Comparison of ENCODE assay signal across 27 cellular contexts in the genomic region with DNA sequence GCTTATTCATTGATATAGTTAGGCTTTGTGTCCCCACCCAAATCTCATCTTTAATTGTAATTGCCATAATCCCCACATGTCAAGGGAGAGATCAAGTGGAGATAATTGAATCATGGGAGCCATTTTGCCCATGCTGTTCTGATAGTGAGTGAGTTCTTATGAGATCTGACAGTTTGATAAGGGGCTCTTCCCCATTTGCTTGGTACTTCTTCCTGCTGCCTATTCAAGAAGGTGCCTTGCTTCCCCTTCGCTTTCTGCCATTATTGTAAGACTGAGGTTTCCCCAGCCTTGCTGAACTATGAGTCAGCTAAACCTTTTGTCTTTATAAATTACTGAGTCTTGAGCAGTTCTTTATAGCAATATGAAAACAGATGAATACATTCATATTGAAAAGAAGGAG.
"Had no signal": no experiment of that assay in that cellular context is flagged by ENCODE, and none has a peak within 500 bp of the region (broad histone marks: within the 10 kb centered on the region; RNA-seq: fewer than 3 reads in every experiment).

No MANE protein-coding gene starts in this region.

- H3K27me3 ChIP-seq: left lung, pancreas, stomach, testis, thyroid gland, transverse colon, upper lobe of left lung, vagina had no signal

- DNase-seq: immature natural killer cell; kidney; left colon; left lung; lower lobe of right lung; mammary epithelial cell; mesenchymal stem cell; naive thymus-derived CD8-positive, alpha-beta T cell; nucleus accumbens; pancreas; posterior cingulate gyrus; retina; right cardiac atrium; stimulated activated CD4-positive, alpha-beta T cell treated with anti-CD3 and anti-CD28 coated beads, Interleukin-12 subunit alpha, Interleukin-12 subunit beta, amount 100 ng/mL, for 4 hours; stimulated activated CD4-positive, alpha-beta T cell treated with anti-CD3 and anti-CD28 coated beads, Interleukin-15, amount 100 ng/mL, for 24 hours; stimulated activated CD4-positive, alpha-beta T cell treated with anti-CD3 and anti-CD28 coated beads, Interleukin-2, amount 100 ng/mL, for 24 hours; stimulated activated CD4-positive, alpha-beta T cell treated with anti-CD3 and anti-CD28 coated beads, Interleukin-4, amount 100 ng/mL, for 1 hour; stimulated activated naive B cell treated with anti-CD40 and anti-IgM and Interleukin-4, amounts not matched to agents 10 μg/mL and 1 μg/mL and 100 μg/mL, for 72 hours; stimulated activated naive CD8-positive, alpha-beta T cell treated with anti-CD3 and anti-CD28 coated beads, Interleukin-15, Interleukin-2, amounts not matched to agents 100 U/mL and 50 U/mL, for 24 hours; stomach; testis; thyroid gland; transverse colon; upper lobe of left lung had no signal

- H3K27ac ChIP-seq: left lung, lower lobe of right lung, pancreas, prostate gland, skin epidermis, stomach, testis, thyroid gland, transverse colon, upper lobe of left lung, vagina had no signal

- H3K4me3 ChIP-seq: left lung, lower lobe of right lung, pancreas, prostate gland, skin epidermis, stomach, testis, thyroid gland, transverse colon, upper lobe of left lung, vagina had no signal
